8 cellular contexts compared by ENCODE assay signal in genomic region chr1:179809506-179810366, GRCh38.
A peak's percentile ranks its signal among the peaks of the same experiment; 100 is the strongest.
DNase-seq lines count a peak whose midpoint lies in the region; ATAC-seq and TF ChIP-seq lines count a peak whose summit lies in the region.

No MANE protein-coding gene starts in this region.

- H3K27ac ChIP-seq in Peyer's patch (no peak overlapping the region), thyroid gland (no peak overlapping the region)

- H3K4me3 Mint-ChIP-seq in activated T-cell treated with anti-CD3 and anti-CD28 coated beads, Interleukin-2, amount 50 U/mL, for 72 hours = no peak overlapping the region

- no peaks in the 10 kb centered on the region for H3K9me3 ChIP-seq in Peyer's patch
- H3K9me3 ChIP-seq in thyroid gland = no peaks in the 10 kb centered on the region

- no peak overlapping the region for H3K27ac Mint-ChIP-seq in activated T-cell treated with anti-CD3 and anti-CD28 coated beads, Interleukin-2, amount 50 U/mL, for 72 hours

- no peaks in the 10 kb centered on the region for H3K9me3 Mint-ChIP-seq in activated T-cell treated with anti-CD3 and anti-CD28 coated beads, Interleukin-2, amount 50 U/mL, for 72 hours

- H3K36me3 Mint-ChIP-seq in activated T-cell treated with anti-CD3 and anti-CD28 coated beads, Interleukin-2, amount 50 U/mL, for 72 hours (ENCODE audit: insufficient read depth in 2 of 2) = no peaks in the 10 kb centered on the region

- H3K27me3 ChIP-seq in Peyer's patch (no peaks in the 10 kb centered on the region), thyroid gland (no peaks in the 10 kb centered on the region)

- H3K27me3 Mint-ChIP-seq in activated T-cell treated with anti-CD3 and anti-CD28 coated beads, Interleukin-2, amount 50 U/mL, for 72 hours (ENCODE audit: low read depth) = no peaks in the 10 kb centered on the region

- H3K36me3 ChIP-seq in Peyer's patch = no peaks in the 10 kb centered on the region
- H3K36me3 ChIP-seq in thyroid gland = no peaks in the 10 kb centered on the region

- H3K4me1 ChIP-seq in Peyer's patch (peaks cover 3 to 6% (median 5%) of the 10 kb centered on the region in 4 donors), thyroid gland (peaks cover 3 to 8% of the 10 kb centered on the region in 2 donors)

- DNase-seq in DMS153 (lab: John Stamatoyannopoulos, UW) = peak; percentile 62
- DNase-seq in Peyer's patch = peak; percentile 34 to 81 (median 65)
- peak; percentile 57 to 69 for DNase-seq in activated T-cell treated with anti-CD3 and anti-CD28 coated beads, Interleukin-2, amount 50 U/mL, for 72 hours
- peak; percentile 57 for DNase-seq in fibroblast of the conjunctiva (ENCODE audit: low read depth)
- peak in 50 of 56 donors; percentile 3 to 73 (median 34) for DNase-seq in nucleus accumbens (lab: John Stamatoyannopoulos, UW)
- DNase-seq in thyroid gland = peak; percentile 61 to 71

- no peak overlapping the region for H3K4me3 ChIP-seq in Peyer's patch
- H3K4me3 ChIP-seq in thyroid gland (replicated peaks in 1 of 3) = no peak overlapping the region

- WGBS in thyroid gland, 2 donors = 39 to 43% methylated on average over 14 of the region's 14 CpGs

- peak; percentile 97 for TF ChIP-seq CTCF in LNCAP (IDR thresholded peaks at IDR 0.05)
- peak; percentile 59 to 91 (median 83) for TF ChIP-seq CTCF in Peyer's patch (IDR thresholded peaks at IDR 0.05)
- TF ChIP-seq CTCF in thyroid gland (IDR thresholded peaks at IDR 0.05) = peak; percentile 77 to 93 (median 90)

- H3K4me1 Mint-ChIP-seq in activated T-cell treated with anti-CD3 and anti-CD28 coated beads, Interleukin-2, amount 50 U/mL, for 72 hours (ENCODE audit: low read depth) = peaks cover 6% of the 10 kb centered on the region

- TF ChIP-seq POLR2A in Peyer's patch (IDR thresholded peaks at IDR 0.05) (no peak), thyroid gland (IDR thresholded peaks at IDR 0.05) (no peak)

- intact Hi-C loops in thyroid gland (cut with DNase I) = loop anchor here (2.0 to 10.0 kb wide), 2 partner anchors 65 to 103 kb away; partner anchors contain the start of gene TOR1AIP2

- ATAC-seq in GM21619 (IDR thresholded peaks at IDR 0.05; ENCODE audit: unreplicated experiment) = peak; percentile 56
- peak; percentile 59 to 60 for ATAC-seq in activated T-cell treated with anti-CD3 and anti-CD28 coated beads, Interleukin-2, amount 50 U/mL, for 72 hours (replicated peaks in 1 of 2)
